Comparison of ENCODE assay signal across 20 cellular contexts in the genomic region with DNA sequence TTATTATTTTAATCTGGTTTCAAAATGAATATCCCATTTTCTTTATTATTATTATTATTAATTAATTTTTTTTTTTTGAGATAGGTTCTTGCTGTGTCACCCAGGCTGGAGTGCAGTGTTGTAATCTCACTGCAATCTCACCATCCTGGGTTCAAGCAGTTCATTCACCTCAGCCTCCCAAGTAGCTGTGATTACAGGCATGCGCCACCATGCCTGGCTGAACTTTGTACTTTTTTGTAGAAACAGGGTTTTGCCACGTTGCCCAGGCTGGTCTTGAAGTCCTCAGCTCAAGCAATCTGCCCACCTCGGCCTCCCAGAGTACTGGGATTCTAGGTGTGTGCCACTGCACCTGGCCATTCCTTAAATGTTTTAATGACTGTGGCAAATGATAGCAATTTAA. TPM values are rescaled to one million over a fixed set of nuclear protein-coding genes. Genes with fewer than 3 reads are reported as not detected.
DNase-seq lines count a peak whose midpoint lies in the region; ATAC-seq and TF ChIP-seq lines count a peak whose summit lies in the region.
"Had no signal": no experiment of that assay in that cellular context is flagged by ENCODE, and none has a peak within 500 bp of the region (broad histone marks: within the 10 kb centered on the region; RNA-seq: fewer than 3 reads in every experiment).

No MANE protein-coding gene starts in this region.

- H4K20me1 ChIP-seq in hepatocyte (ENCODE audit: insufficient read depth, poor library complexity, severe bottlenecking) (no peaks in the 10 kb centered on the region), OCI-LY7 (ENCODE audit: insufficient read depth, low read length) (no peaks in the 10 kb centered on the region)

- H2AFZ ChIP-seq in hepatocyte (no peak overlapping the region), trophoblast cell (ENCODE audit: insufficient read depth, low read length, poor library complexity) (no peak overlapping the region), OCI-LY7 (ENCODE audit: low read length) (no peak overlapping the region)

- DNase-seq in RWPE1 (ENCODE audit: low spot score) (no peak), hepatocyte (ENCODE audit: low spot score) (no peak), trophoblast cell (peak in 1 of 2 donors; percentile 31), thoracic aorta (ENCODE audit: low spot score) (no peak), NCI-H146 (lab: John Stamatoyannopoulos, UW) (no peak), OCI-LY7 (ENCODE audit: low spot score) (no peak)
- DNase-seq: GDM1, GOT3, HCEC 1CT, MM.1S, NCI-H1048, NCI-H1417 treated with DMSO at 0.1 percent for 48 hours, NCI-H187 treated with DMSO at 0.1 percent for 48 hours, NCI-H345, NCI-H524 treated with DMSO at 0.1 percent for 48 hours, NCI-H82, Right ventricle myocardium superior had no signal

- no peaks in the 10 kb centered on the region for H3K9me2 ChIP-seq in hepatocyte (replicated peaks; ENCODE audit: insufficient read depth)
- no peaks in the 10 kb centered on the region for H3K9me2 ChIP-seq in OCI-LY7 (ENCODE audit: insufficient read depth, low read length)

- H3K27ac ChIP-seq in RWPE1: peak overlapping the region; percentile 97
- H3K27ac ChIP-seq in hepatocyte: peak overlapping the region; percentile 97
- H3K27ac ChIP-seq in trophoblast cell (ENCODE audit: low read depth, low read length): no peak overlapping the region
- peak overlapping the region; percentile 11 to 85 for H3K27ac ChIP-seq in thoracic aorta
- no peak overlapping the region for H3K27ac ChIP-seq in OCI-LY7 (ENCODE audit: low read depth, low read length, poor library complexity, severe bottlenecking)

- H3K36me3 ChIP-seq in hepatocyte (replicated peaks; ENCODE audit: insufficient read depth, low read depth): no peaks in the 10 kb centered on the region
- H3K36me3 ChIP-seq in trophoblast cell (ENCODE audit: control insufficient read depth in 1 of 2, insufficient read depth in 2 of 2, low read length in 2 of 2): peaks cover 14 to 15% of the 10 kb centered on the region in 2 experiments
- H3K36me3 ChIP-seq in thoracic aorta: no peaks in the 10 kb centered on the region
- peaks cover 6% of the 10 kb centered on the region; the same call in 1 of the 2 replicates for H3K36me3 ChIP-seq in OCI-LY7 (ENCODE audit: insufficient read depth, low read length)

- H3K79me2 ChIP-seq in hepatocyte: peaks cover 78% of the 10 kb centered on the region
- H3K79me2 ChIP-seq in trophoblast cell (ENCODE audit: control insufficient read depth, insufficient read depth, low read length, poor library complexity): peaks cover 21% of the 10 kb centered on the region
- H3K79me2 ChIP-seq in OCI-LY7 (ENCODE audit: insufficient read depth, low read depth, low read length): no peaks in the 10 kb centered on the region

- no peak for TF ChIP-seq CTCF in RWPE1 (conservative IDR thresholded peaks at IDR 0.05; ENCODE audit: low read depth)
- TF ChIP-seq CTCF in hepatocyte (IDR thresholded peaks at IDR 0.05; ENCODE audit: poor library complexity): no peak
- no peak for TF ChIP-seq CTCF in thoracic aorta (IDR thresholded peaks at IDR 0.05)
- TF ChIP-seq CTCF in OCI-LY7 (conservative IDR thresholded peaks at IDR 0.05; ENCODE audit: low read length): no peak

- CTCF ChIA-PET in RWPE1 (lab: Yijun Ruan, JAX) (no interaction called here), OCI-LY7 (lab: Charles Lee; ENCODE audit: unreplicated experiment) (no interaction called here)

- intact Hi-C loops in OCI-LY7 (cut with micrococcal nuclease; ENCODE audit: unreplicated experiment): no loop called here

- no peak overlapping the region for H3K23ac ChIP-seq in trophoblast cell (ENCODE audit: low read length)

- POLR2A ChIA-PET in RWPE1 (lab: Yijun Ruan, JAX; ENCODE audit: low non-redundant PET): no interaction called here
- POLR2A ChIA-PET in OCI-LY7 (lab: Charles Lee): no interaction called here

- H3K4ac ChIP-seq in trophoblast cell (ENCODE audit: low read depth, low read length): peak overlapping the region; percentile 73

- no peak overlapping the region for H3K9ac ChIP-seq in trophoblast cell (ENCODE audit: low read length)

- no peak overlapping the region for H4K8ac ChIP-seq in trophoblast cell (ENCODE audit: low read depth, low read length)

- no peak overlapping the region for H3K14ac ChIP-seq in trophoblast cell (ENCODE audit: low read length)

- no peak overlapping the region for H2BK120ac ChIP-seq in trophoblast cell (ENCODE audit: insufficient read depth, low read length, poor library complexity)

- H3K27me3 ChIP-seq in hepatocyte (no peaks in the 10 kb centered on the region), trophoblast cell (ENCODE audit: insufficient read depth, low read length) (no peaks in the 10 kb centered on the region), thoracic aorta (replicated peaks; ENCODE audit: insufficient read depth) (no peaks in the 10 kb centered on the region)

- no peak overlapping the region for H3K18ac ChIP-seq in trophoblast cell (ENCODE audit: low read length)

- H3K9me3 ChIP-seq in hepatocyte (ENCODE audit: low read depth) (no peaks in the 10 kb centered on the region), trophoblast cell (ENCODE audit: insufficient read depth, low read depth, low read length) (no peaks in the 10 kb centered on the region), thoracic aorta (no peaks in the 10 kb centered on the region), OCI-LY7 (ENCODE audit: low read length) (no peaks in the 10 kb centered on the region)

- no peak overlapping the region for H3K4me2 ChIP-seq in hepatocyte
- H3K4me2 ChIP-seq in trophoblast cell (ENCODE audit: low read length): no peak overlapping the region
- no peak overlapping the region for H3K4me2 ChIP-seq in OCI-LY7 (ENCODE audit: low read length)

- H3K4me3 ChIP-seq in hepatocyte (no peak overlapping the region), trophoblast cell (ENCODE audit: low read depth, low read length) (no peak overlapping the region), thoracic aorta (no peak overlapping the region), OCI-LY7 (ENCODE audit: low read depth, low read length, poor library complexity, severe bottlenecking) (no peak overlapping the region)
- H3K4me3 ChIP-seq: K562 had no signal

- no peak overlapping the region for H4K12ac ChIP-seq in trophoblast cell (ENCODE audit: low read depth, low read length)

- ATAC-seq in thoracic aorta (ENCODE audit: insufficient number of reproducible peaks, low FRiP score, low read depth) (no peak), HG03520 (IDR thresholded peaks at IDR 0.05; ENCODE audit: unreplicated experiment) (no peak)
- ATAC-seq: K562 had no signal

- H2BK5ac ChIP-seq in trophoblast cell (ENCODE audit: low read depth, low read length, poor library complexity): no peak overlapping the region

- no TSS peak for BruUV-seq in OCI-LY7 (replicated peaks; lab: Mats Ljungman, UMichigan)

- H4K91ac ChIP-seq in trophoblast cell (ENCODE audit: low read depth, low read length): no peak overlapping the region

- H2AK5ac ChIP-seq in trophoblast cell (ENCODE audit: low read length): no peak overlapping the region

- H3K4me1 ChIP-seq in hepatocyte (ENCODE audit: insufficient read depth) (peaks cover 24% of the 10 kb centered on the region), trophoblast cell (ENCODE audit: control insufficient read depth in 1 of 2, insufficient read depth in 2 of 2, low read length in 2 of 2) (peaks cover 4 to 8% of the 10 kb centered on the region in 2 experiments), thoracic aorta (ENCODE audit: control insufficient read depth in 1 of 2, low read depth in 2 of 2) (peaks cover 28 to 62% of the 10 kb centered on the region in 2 donors), OCI-LY7 (ENCODE audit: insufficient read depth, low read length, poor library complexity, severe bottlenecking) (peaks cover 4% of the 10 kb centered on the region)

- peaks cover 1% of the 10 kb centered on the region for H3K79me1 ChIP-seq in trophoblast cell (ENCODE audit: low read length)

- H2BK12ac ChIP-seq in trophoblast cell (ENCODE audit: low read length): no peak overlapping the region

- 80% methylated on average over 3 of the region's 3 CpGs for WGBS in hepatocyte (ENCODE audit: low lambda C conversion rate, missing lambda C conversion rate)
- WGBS in trophoblast cell (ENCODE audit: extremely low coverage, insufficient coverage, insufficient read length): no CpG with 5 or more reads among the region's 3 CpGs

RNA-seq across cellular contexts. Expression of gene DAG1, which starts 28.6 kb away (rescaled TPM):
- total RNA-seq in hepatocyte: 59.9 and 63.7 TPM in 2 replicates
- 44.6 and 50.3 TPM in 2 replicates for polyA plus RNA-seq in hepatocyte
- polyA plus RNA-seq in trophoblast cell (2013): 255 and 272 TPM in 2 replicates
- total RNA-seq in thoracic aorta: 100 to 1,000 TPM in 1 of 2 donors, 10 to 100 TPM in 1; 71.9 to 171 TPM
- 10.6 and 10.9 TPM in 2 replicates for total RNA-seq in OCI-LY7 (2014; rRNA removed; shearing (Covaris generic))
- total RNA-seq in OCI-LY7 (2022): 14.9 and 15.6 TPM in 2 replicates

RNA-seq across cellular contexts. Expression of gene BSN, which starts 55.6 kb away (rescaled TPM):
- total RNA-seq in hepatocyte (0.16 and 0.37 TPM in 2 replicates), thoracic aorta (under 1 TPM; 0.27 to 0.35 TPM), OCI-LY7 (2022) (0.20 and 0.27 TPM in 2 replicates)
- 0.44 and 0.66 TPM in 2 replicates for polyA plus RNA-seq in hepatocyte
- 0.29 and 0.34 TPM in 2 replicates for polyA plus RNA-seq in trophoblast cell (2013)
- 0.03 TPM in 2 replicates for total RNA-seq in OCI-LY7 (2014; rRNA removed; shearing (Covaris generic))
- polyA plus RNA-seq: CD14-positive monocyte had no signal

Comparison
In these comparisons a context has a peak if more than half of its experiments do, and no peak if none do; other contexts are left out.
1. H3K27ac ChIP-seq: peak in RWPE1 (single experiment), hepatocyte (single experiment) and thoracic aorta (2 of 2); none in trophoblast cell (single experiment) and OCI-LY7 (single experiment).